13 cellular contexts compared by ENCODE assay signal in genomic region chr19:39825093-39825463, GRCh38. TPM values are rescaled to one million over a fixed set of nuclear protein-coding genes. Genes with fewer than 3 reads are reported as not detected.
A peak's percentile ranks its signal among the peaks of the same experiment; 100 is the strongest.
DNase-seq lines count a peak whose midpoint lies in the region; ATAC-seq and TF ChIP-seq lines count a peak whose summit lies in the region.
"Had no signal": no experiment of that assay in that cellular context is flagged by ENCODE, and none has a peak within 500 bp of the region (broad histone marks: within the 10 kb centered on the region; RNA-seq: fewer than 3 reads in every experiment).

No MANE protein-coding gene starts in this region.

- peak overlapping the region; percentile 56 for H3K14ac ChIP-seq in trophoblast cell (ENCODE audit: low read length)

- H2BK120ac ChIP-seq in trophoblast cell (ENCODE audit: insufficient read depth, low read length, poor library complexity): peak overlapping the region; percentile 27

- no peaks in the 10 kb centered on the region for H3K9me3 Mint-ChIP-seq in activated CD4-positive, alpha-beta T cell treated with anti-CD3 and anti-CD28 coated beads, Interleukin-2, amount 10 ng/mL, durations not matched to agents 24 days and 14 days
- H3K9me3 Mint-ChIP-seq: CD8-positive, alpha-beta memory T cell; IgD-negative memory B cell; nephron had no signal

- TF ChIP-seq CTCF in C4-2B (conservative IDR thresholded peaks at IDR 0.05) (no peak), PC-3 (conservative IDR thresholded peaks at IDR 0.05; ENCODE audit: low read depth, low read length) (no peak), heart right ventricle (IDR thresholded peaks at IDR 0.05) (no peak)

- H3K27ac Mint-ChIP-seq in activated CD4-positive, alpha-beta T cell treated with anti-CD3 and anti-CD28 coated beads, Interleukin-2, amount 10 ng/mL, durations not matched to agents 24 days and 14 days: no peak overlapping the region
- H3K27ac Mint-ChIP-seq: nephron had no signal

- POLR2A ChIA-PET in PC-3 (lab: Charles Lee; ENCODE audit: unreplicated experiment): no interaction called here

- no peaks in the 10 kb centered on the region for H3K9me2 ChIP-seq in PC-3 (replicated peaks; ENCODE audit: low read length)

- peaks cover 5% of the 10 kb centered on the region for H3K4me1 Mint-ChIP-seq in activated CD4-positive, alpha-beta T cell treated with anti-CD3 and anti-CD28 coated beads, Interleukin-2, amount 10 ng/mL, durations not matched to agents 24 days and 14 days

- H4K91ac ChIP-seq in trophoblast cell (ENCODE audit: low read depth, low read length): peak overlapping the region; percentile 75

- H3K36me3 ChIP-seq in PC-3 (ENCODE audit: low read depth, low read length) (no peaks in the 10 kb centered on the region), heart right ventricle (peaks cover 1 to 59% (median 36%) of the 10 kb centered on the region in 9 donors), trophoblast cell (ENCODE audit: control insufficient read depth in 1 of 2, insufficient read depth in 2 of 2, low read length in 2 of 2) (peaks cover 39 to 40% of the 10 kb centered on the region in 2 experiments)

- CTCF ChIA-PET in PC-3 (lab: Charles Lee): no interaction called here

- no peak overlapping the region for H3K4me3 Mint-ChIP-seq in activated CD4-positive, alpha-beta T cell treated with anti-CD3 and anti-CD28 coated beads, Interleukin-2, amount 10 ng/mL, durations not matched to agents 24 days and 14 days
- H3K4me3 Mint-ChIP-seq: nephron had no signal

- no TSS peak for BruUV-seq in PC-3 (replicated peaks; lab: Mats Ljungman, UMichigan)

- H3K4me1 ChIP-seq in PC-3 (ENCODE audit: insufficient read depth, low read length) (no peaks in the 10 kb centered on the region), heart right ventricle (peaks cover 0 to 28% (median 12%) of the 10 kb centered on the region in 9 donors), trophoblast cell (ENCODE audit: control insufficient read depth in 1 of 2, insufficient read depth in 2 of 2, low read length in 2 of 2) (peaks cover 11 to 12% of the 10 kb centered on the region in 2 experiments)

- peak overlapping the region; percentile 87 for H2AFZ ChIP-seq in PC-3 (ENCODE audit: low read length)
- H2AFZ ChIP-seq in trophoblast cell (ENCODE audit: insufficient read depth, low read length, poor library complexity): peak overlapping the region; percentile 62

- WGBS in heart right ventricle, 2 donors: 80 to 81% methylated on average over 11 of the region's 11 CpGs
- no CpG with 5 or more reads among the region's 11 CpGs for WGBS in trophoblast cell (ENCODE audit: extremely low coverage, insufficient coverage, insufficient read length)

- no peak overlapping the region for H3K9ac ChIP-seq in PC-3 (ENCODE audit: low read length)
- H3K9ac ChIP-seq in trophoblast cell (ENCODE audit: low read length): no peak overlapping the region

- H3K79me2 ChIP-seq in PC-3 (ENCODE audit: low read length) (0 out of 2 replicates have a peak, but pooled peaks cover 3% of the 10 kb centered on the region), trophoblast cell (ENCODE audit: control insufficient read depth, insufficient read depth, low read length, poor library complexity) (peaks cover 3% of the 10 kb centered on the region)

- no peaks in the 10 kb centered on the region for H4K20me1 ChIP-seq in PC-3 (ENCODE audit: low read length)

- no peak overlapping the region for H3K23ac ChIP-seq in trophoblast cell (ENCODE audit: low read length)

- ATAC-seq in PC-3 (no peak), heart right ventricle (peak in 2 of 8 donors; percentile 3 to 10), GM21528 (IDR thresholded peaks at IDR 0.05; ENCODE audit: low FRiP score, unreplicated experiment) (no peak)

- H2AK5ac ChIP-seq in trophoblast cell (ENCODE audit: low read length): peak overlapping the region; percentile 84

- H3K27ac ChIP-seq in C4-2B: peak overlapping the region; percentile 53
- H3K27ac ChIP-seq in PC-3 (ENCODE audit: low read length): no peak overlapping the region
- H3K27ac ChIP-seq in heart right ventricle: peak overlapping the region in 8 of 10 donors; percentile 26 to 87 (median 74)
- peak overlapping the region; percentile 1 for H3K27ac ChIP-seq in trophoblast cell (ENCODE audit: low read depth, low read length)

- intact Hi-C loops in PC-3 (cut with micrococcal nuclease): no loop called here
- intact Hi-C loops in heart right ventricle (cut with DNase I): no loop called here
- intact Hi-C loops in activated CD4-positive, alpha-beta T cell treated with anti-CD3 and anti-CD28 coated beads, Interleukin-2, amount 10 ng/mL, durations not matched to agents 24 days and 14 days (cut with micrococcal nuclease): loop anchor here (2.0 kb wide), 1 partner anchor 32 kb away; no protein-coding TSS in a partner anchor

- H3K4ac ChIP-seq in trophoblast cell (ENCODE audit: low read depth, low read length): no peak overlapping the region

- no peaks in the 10 kb centered on the region for H3K27me3 Mint-ChIP-seq in activated CD4-positive, alpha-beta T cell treated with anti-CD3 and anti-CD28 coated beads, Interleukin-2, amount 10 ng/mL, durations not matched to agents 24 days and 14 days
- H3K27me3 Mint-ChIP-seq: CD8-positive, alpha-beta memory T cell; IgD-negative memory B cell had no signal

- H3K79me1 ChIP-seq in trophoblast cell (ENCODE audit: low read length): peaks cover 2% of the 10 kb centered on the region

- H3K9me3 ChIP-seq in PC-3 (ENCODE audit: low read length): no peaks in the 10 kb centered on the region
- no peaks in the 10 kb centered on the region for H3K9me3 ChIP-seq in heart right ventricle
- peaks cover 4% of the 10 kb centered on the region for H3K9me3 ChIP-seq in trophoblast cell (ENCODE audit: insufficient read depth, low read depth, low read length)

- H4K12ac ChIP-seq in trophoblast cell (ENCODE audit: low read depth, low read length): peak overlapping the region; percentile 92

- no peaks in the 10 kb centered on the region for H3F3A ChIP-seq in PC-3 (ENCODE audit: low read length, unreplicated experiment)

- H3K27me3 ChIP-seq in PC-3 (ENCODE audit: low read length) (no peaks in the 10 kb centered on the region), heart right ventricle (no peaks in the 10 kb centered on the region), trophoblast cell (ENCODE audit: insufficient read depth, low read length) (no peaks in the 10 kb centered on the region)

- no peak for DNase-seq in PC-3
- no peak for DNase-seq in heart right ventricle
- DNase-seq in trophoblast cell: no peak
- no peak for DNase-seq in NCI-H446 (lab: John Stamatoyannopoulos, UW)
- DNase-seq in retina: no peak
- DNase-seq in activated CD4-positive, alpha-beta T cell treated with anti-CD3 and anti-CD28 coated beads, Interleukin-2, amount 10 ng/mL, durations not matched to agents 24 days and 14 days: no peak

- H4K8ac ChIP-seq in trophoblast cell (ENCODE audit: low read depth, low read length): peak overlapping the region; percentile 98

- no peak overlapping the region for H2BK12ac ChIP-seq in trophoblast cell (ENCODE audit: low read length)

- no peak overlapping the region for H2BK5ac ChIP-seq in trophoblast cell (ENCODE audit: low read depth, low read length, poor library complexity)

- H3K36me3 Mint-ChIP-seq in activated CD4-positive, alpha-beta T cell treated with anti-CD3 and anti-CD28 coated beads, Interleukin-2, amount 10 ng/mL, durations not matched to agents 24 days and 14 days (ENCODE audit: low read depth): peaks cover 23% of the 10 kb centered on the region

- peak overlapping the region; percentile 80; the same call in 1 of the 2 replicates for H3K4me3 ChIP-seq in PC-3 (ENCODE audit: low read length)
- peak overlapping the region in 4 of 10 donors; percentile 72 to 94 (median 86) for H3K4me3 ChIP-seq in heart right ventricle
- H3K4me3 ChIP-seq in trophoblast cell (ENCODE audit: low read depth, low read length): no peak overlapping the region

- peak overlapping the region; percentile 92; the same call in 1 of the 2 replicates for H3K4me2 ChIP-seq in PC-3 (ENCODE audit: low read length)
- peak overlapping the region; percentile 62 for H3K4me2 ChIP-seq in trophoblast cell (ENCODE audit: low read length)

- H3K18ac ChIP-seq in trophoblast cell (ENCODE audit: low read length): no peak overlapping the region

RNA-seq across cellular contexts. Expression of gene DYRK1B, which starts 8.9 kb away (rescaled TPM):
- 2.4 and 2.8 TPM in 2 replicates for total RNA-seq in PC-3 (2014; rRNA removed)
- total RNA-seq in heart right ventricle: 10 to 100 TPM; 10.1 to 43.5 (median 37.6) TPM
- 10 to 100 TPM in 1 of 2 donors, 1 to 10 TPM in 1; 7.3 to 17.3 TPM for polyA plus RNA-seq in heart right ventricle
- polyA plus RNA-seq in trophoblast cell (2013): 16.6 and 16.9 TPM in 2 replicates
- 3.6 and 4.5 TPM in 2 replicates for total RNA-seq in activated CD4-positive, alpha-beta T cell treated with anti-CD3 and anti-CD28 coated beads, Interleukin-2, amount 10 ng/mL, durations not matched to agents 24 days and 14 days

RNA-seq across cellular contexts. Expression of gene FBL, which starts 21.1 kb away (rescaled TPM):
- total RNA-seq in PC-3 (2014; rRNA removed): 186 and 270 TPM in 2 replicates
- 10 to 100 TPM; 52.7 to 95.4 (median 67.4) TPM for total RNA-seq in heart right ventricle
- polyA plus RNA-seq in heart right ventricle: 100 to 1,000 TPM; 102 to 192 TPM
- 183 and 189 TPM in 2 replicates for polyA plus RNA-seq in trophoblast cell (2013)
- total RNA-seq in activated CD4-positive, alpha-beta T cell treated with anti-CD3 and anti-CD28 coated beads, Interleukin-2, amount 10 ng/mL, durations not matched to agents 24 days and 14 days: 605 and 614 TPM in 2 replicates

RNA-seq across cellular contexts. Expression of gene LEUTX, which starts 46.4 kb away (rescaled TPM):
- total RNA-seq in PC-3 (2014; rRNA removed) (not detected in 2 replicates), heart right ventricle (not detected)
- polyA plus RNA-seq in heart right ventricle: not detected
- not detected in 2 replicates for polyA plus RNA-seq in trophoblast cell (2013)
- total RNA-seq in activated CD4-positive, alpha-beta T cell treated with anti-CD3 and anti-CD28 coated beads, Interleukin-2, amount 10 ng/mL, durations not matched to agents 24 days and 14 days: not detected in 2 replicates
- total RNA-seq: CD8-positive, alpha-beta memory T cell; NCI-H460; T-helper 1 cell treated with Interleukin-12 subunit alpha and Interleukin-12 subunit beta and Interleukin-4 antibody, amounts not matched to agents 30 ng/mL and 1 ng/mL, for 36 hours had no signal
- polyA plus RNA-seq: CD8-positive, alpha-beta memory T cell; IgD-negative memory B cell had no signal
